13 cellular contexts compared by ENCODE assay signal in the genomic region with DNA sequence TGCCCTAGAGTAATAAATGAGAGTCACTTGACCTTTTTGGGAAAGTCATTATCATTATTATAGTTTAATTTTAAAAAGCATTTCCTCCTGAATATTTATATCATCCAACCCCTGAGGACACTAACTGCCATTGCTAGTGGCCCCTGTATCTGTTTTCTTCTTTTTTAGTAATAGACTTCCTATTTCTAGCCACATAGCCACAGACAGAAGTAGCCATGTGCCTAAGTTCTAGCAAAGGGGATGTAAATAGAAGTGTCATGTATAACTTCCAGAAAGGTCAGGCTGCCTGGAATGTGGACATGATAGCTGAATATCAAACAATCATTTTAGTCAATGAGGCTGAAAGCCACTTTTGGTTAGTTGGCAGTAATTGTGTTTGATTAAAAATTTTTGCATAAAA.
"Had no signal": no experiment of that assay in that cellular context is flagged by ENCODE, and none has a peak within 500 bp of the region (broad histone marks: within the 10 kb centered on the region; RNA-seq: fewer than 3 reads in every experiment).

No MANE protein-coding gene starts in this region.

- DNase-seq: activated CD4-positive, alpha-beta memory T cell treated with anti-CD3 and anti-CD28 coated beads for 36 hours; activated CD8-positive, alpha-beta memory T cell treated with anti-CD3 and anti-CD28 coated beads, Interleukin-2, amount 10 ng/mL, durations not matched to agents 7 days and 5 days; activated naive CD4-positive, alpha-beta T cell treated with anti-CD3 and anti-CD28 coated beads, Interleukin-2, amount 50 U/mL, for 16 hours; activated T-cell treated with anti-CD3 and anti-CD28 coated beads, Interleukin-2, amount 50 U/mL, for 24 hours; endodermal cell; gastrocnemius medialis; heart right ventricle; mammary epithelial cell; right lobe of liver; trophoblast cell had no signal

- H3K27me3 ChIP-seq: gastrocnemius medialis, heart right ventricle, right lobe of liver, suprapubic skin had no signal

- H3K4me1 ChIP-seq: gastrocnemius medialis had no signal

- H3K36me3 ChIP-seq: gastrocnemius medialis, heart right ventricle, right lobe of liver, suprapubic skin had no signal

- H3K9me3 ChIP-seq: gastrocnemius medialis, heart right ventricle, right lobe of liver, suprapubic skin had no signal

- H3K4me2 ChIP-seq: smooth muscle cell had no signal

- H3K4me3 ChIP-seq: gastrocnemius medialis, heart right ventricle, right lobe of liver, smooth muscle cell, suprapubic skin had no signal

- H3K27ac ChIP-seq: gastrocnemius medialis, heart right ventricle, right lobe of liver, suprapubic skin, VCaP had no signal
